Comparison of ENCODE assay signal across 21 cellular contexts in genomic region chr2:16973586-16974274, GRCh38.
DNase-seq lines count a peak whose midpoint lies in the region; ATAC-seq, FAIRE-seq and TF ChIP-seq lines count a peak whose summit lies in the region.
"Had no signal": no experiment of that assay in that cellular context is flagged by ENCODE, and none has a peak within 500 bp of the region (broad histone marks: within the 10 kb centered on the region; RNA-seq: fewer than 3 reads in every experiment).

No MANE protein-coding gene starts in this region.

- CTCF ChIA-PET in A549 (lab: Yijun Ruan, JAX) = interaction anchor here (0.9 kb wide), 1 partner anchor 9 kb away, joined by 3 read pairs; no protein-coding TSS in a partner anchor

- no peak overlapping the region for H2AK5ac ChIP-seq in mesenchymal stem cell (ENCODE audit: low read length, severe bottlenecking)

- H3K27me3 ChIP-seq in MG63 (no peaks in the 10 kb centered on the region), mesenchymal stem cell (ENCODE audit: control insufficient read depth in 1 of 2, insufficient read depth in 1 of 2, low read length in 2 of 2) (no peaks in the 10 kb centered on the region)
- H3K27me3 ChIP-seq: gastroesophageal sphincter, stomach, upper lobe of right lung had no signal

- H3K27ac ChIP-seq in A549 (no peak overlapping the region), mesenchymal stem cell (ENCODE audit: low read length, poor library complexity, severe bottlenecking) (no peak overlapping the region)
- H3K27ac ChIP-seq: gastroesophageal sphincter, stomach, upper lobe of right lung, VCaP had no signal

- no peak overlapping the region for H4K8ac ChIP-seq in mesenchymal stem cell (ENCODE audit: low read length)

- TF ChIP-seq RAD21 in A549 (conservative IDR thresholded peaks at IDR 0.05 in 1 of 2, IDR thresholded peaks at IDR 0.05 in 1 of 2) = no peak

- no peak overlapping the region for H4K91ac ChIP-seq in mesenchymal stem cell (ENCODE audit: low read length)

- DNase-seq in A549 (ENCODE audit: low read depth in 1 of 2, low spot score in 1 of 2) (no peak), MG63 (peak; percentile 17), cardiac fibroblast (ENCODE audit: low read depth in 2 of 2) (peak; percentile 4 to 17), mesenchymal stem cell (peak; percentile 8), GF-D8 (lab: John Stamatoyannopoulos, UW) (no peak), H4 (ENCODE audit: low spot score) (no peak), NCI-H2029 (lab: John Stamatoyannopoulos, UW) (no peak)
- DNase-seq: activated naive CD4-positive, alpha-beta T cell; cortex of kidney; left cardiac atrium; NCI-H1092 treated with DMSO at 0.1 percent for 48 hours; NCI-H526 treated with DMSO at 0.1 percent for 48 hours; SHP77 treated with DMSO at 0.1 percent for 48 hours; stimulated activated CD4-positive, alpha-beta T cell treated with anti-CD3 and anti-CD28 coated beads, Interleukin-4, amount 100 ng/mL, for 1 hour; stomach; upper lobe of right lung had no signal

- no peak overlapping the region for H3K4me3 ChIP-seq in A549
- no peak overlapping the region for H3K4me3 ChIP-seq in MG63
- no peak overlapping the region for H3K4me3 ChIP-seq in cardiac fibroblast (replicated peaks in 1 of 2; ENCODE audit: low read depth in 2 of 2, low read length in 2 of 2)
- H3K4me3 ChIP-seq in mesenchymal stem cell (ENCODE audit: insufficient read depth in 1 of 2, low read depth in 1 of 2, low read length in 2 of 2) = no peak overlapping the region
- H3K4me3 ChIP-seq: gastroesophageal sphincter, GM12878, stomach, upper lobe of right lung had no signal

- POLR2A ChIA-PET in A549 (lab: Yijun Ruan, JAX) = interaction anchor here (0.5 kb wide), 1 partner anchor 10 kb away, joined by 5 read pairs; no protein-coding TSS in a partner anchor

- TF ChIP-seq POLR2A in A549 (IDR thresholded peaks at IDR 0.05; ENCODE audit: low read length) = no peak

- no peak for TF ChIP-seq EP300 in A549 (IDR thresholded peaks at IDR 0.05)

- no peak overlapping the region for H3K14ac ChIP-seq in mesenchymal stem cell (ENCODE audit: low read length in 2 of 2)

- no peak for ATAC-seq in A549
- no peak for ATAC-seq in HG02973 (IDR thresholded peaks at IDR 0.05; ENCODE audit: unreplicated experiment)
- ATAC-seq: gastroesophageal sphincter, GM12878, left cardiac atrium, upper lobe of right lung had no signal

- no peaks in the 10 kb centered on the region for H3K36me3 ChIP-seq in MG63
- no peaks in the 10 kb centered on the region for H3K36me3 ChIP-seq in mesenchymal stem cell (ENCODE audit: control insufficient read depth in 1 of 2, insufficient read depth in 2 of 2, low read depth in 1 of 2, low read length in 2 of 2)
- H3K36me3 ChIP-seq: gastroesophageal sphincter, stomach, upper lobe of right lung had no signal

- TF ChIP-seq CTCF in A549 (IDR thresholded peaks at IDR 0.05) (no peak), cardiac fibroblast (IDR thresholded peaks at IDR 0.05; ENCODE audit: low read depth, low read length) (no peak)

- 0 out of 3 replicates have a peak, but pooled peaks cover 2% of the 10 kb centered on the region for H3K9me3 ChIP-seq in A549
- H3K9me3 ChIP-seq in MG63 = no peaks in the 10 kb centered on the region
- no peaks in the 10 kb centered on the region for H3K9me3 ChIP-seq in mesenchymal stem cell (ENCODE audit: control insufficient read depth, low read length)
- H3K9me3 ChIP-seq: gastroesophageal sphincter, stomach, upper lobe of right lung had no signal

- no peak overlapping the region for H3K18ac ChIP-seq in mesenchymal stem cell (ENCODE audit: low read depth in 1 of 2, low read length in 2 of 2)

- H3K4me2 ChIP-seq in A549 = no peak overlapping the region
- no peak overlapping the region for H3K4me2 ChIP-seq in mesenchymal stem cell (ENCODE audit: low read length, poor library complexity, severe bottlenecking)

- H2BK15ac ChIP-seq in mesenchymal stem cell (ENCODE audit: low read depth, poor library complexity, severe bottlenecking) = no peak overlapping the region

- no peak for FAIRE-seq in A549 (lab: Jason Lieb, UNC)
- FAIRE-seq: G401.6, GM12878 had no signal

- 12% methylated on average over 2 of the region's 2 CpGs for WGBS in A549 (ENCODE audit: missing lambda C conversion rate)
- no CpG with 5 or more reads among the region's 2 CpGs for WGBS in mesenchymal stem cell

- no peak overlapping the region for H2AFZ ChIP-seq in mesenchymal stem cell (ENCODE audit: low read depth, low read length)

- H3K9ac ChIP-seq in mesenchymal stem cell (ENCODE audit: low read length) = no peak overlapping the region

- no peak overlapping the region for H2BK12ac ChIP-seq in mesenchymal stem cell (ENCODE audit: low read length in 2 of 2)

- no peak overlapping the region for H2BK120ac ChIP-seq in mesenchymal stem cell (ENCODE audit: low read depth, low read length)

- no peaks in the 10 kb centered on the region for H3K79me1 ChIP-seq in mesenchymal stem cell (replicated peaks; ENCODE audit: low read length, poor library complexity, severe bottlenecking)

- H2BK5ac ChIP-seq in mesenchymal stem cell (ENCODE audit: low read depth, low read length, poor library complexity, severe bottlenecking) = no peak overlapping the region

- H3K4me1 ChIP-seq in A549 (no peaks in the 10 kb centered on the region), mesenchymal stem cell (ENCODE audit: control insufficient read depth, insufficient read depth, low read depth, low read length) (no peaks in the 10 kb centered on the region)
- H3K4me1 ChIP-seq: gastroesophageal sphincter, stomach, upper lobe of right lung had no signal

- no peak overlapping the region for H3K4ac ChIP-seq in mesenchymal stem cell (ENCODE audit: low read depth in 1 of 2, low read length in 2 of 2)

- H3K23ac ChIP-seq in mesenchymal stem cell (ENCODE audit: low read length in 2 of 2) = no peak overlapping the region

TF ChIP-seq in A549, 52 proteins besides CTCF, POLR2A, EP300 and RAD21:
- TF ChIP-seq PBX3 (IDR thresholded peaks at IDR 0.05) (no peak), MAFK (IDR thresholded peaks at IDR 0.05; ENCODE audit: partially characterized antibody) (peak; percentile 92)

Comparison
In these comparisons a context has a peak if more than half of its experiments do, and no peak if none do; other contexts are left out.
1. DNase-seq: peak in MG63 (single experiment), cardiac fibroblast (2 of 2) and mesenchymal stem cell (single experiment); none in A549 (0 of 2), GF-D8 (single experiment), H4 (single experiment) and NCI-H2029 (single experiment).